ENCODE assay signal across 16 cellular contexts in genomic region chr10:33052915-33053810, GRCh38.
DNase-seq lines count a peak whose midpoint lies in the region; ATAC-seq and TF ChIP-seq lines count a peak whose summit lies in the region.
"Had no signal": no experiment of that assay in that cellular context is flagged by ENCODE, and none has a peak within 500 bp of the region (broad histone marks: within the 10 kb centered on the region; RNA-seq: fewer than 3 reads in every experiment).

No MANE protein-coding gene starts in this region.

- H3K9me3 Mint-ChIP-seq in CD4-positive, CD25-positive, alpha-beta regulatory T cell = peaks cover 0 to 7% (median 3%) of the 10 kb centered on the region in 7 donors
- H3K9me3 Mint-ChIP-seq in CD4-positive, alpha-beta T cell = no peaks in the 10 kb centered on the region
- no peaks in the 10 kb centered on the region for H3K9me3 Mint-ChIP-seq in effector memory CD8-positive, alpha-beta T cell
- H3K9me3 Mint-ChIP-seq: T-cell had no signal

- no peaks in the 10 kb centered on the region for H3F3A ChIP-seq in PC-3 (ENCODE audit: low read length, unreplicated experiment)

- no peaks in the 10 kb centered on the region for H3K9me2 ChIP-seq in PC-3 (replicated peaks; ENCODE audit: low read length)

- H3K9ac ChIP-seq in PC-3 (ENCODE audit: low read length) = no peak overlapping the region

- H3K4me1 ChIP-seq in CD4-positive, CD25-positive, alpha-beta regulatory T cell (ENCODE audit: control insufficient read depth, insufficient read depth, low read length, poor library complexity, severe bottlenecking) = peaks cover 5% of the 10 kb centered on the region
- peaks cover 11% of the 10 kb centered on the region for H3K4me1 ChIP-seq in PC-3 (ENCODE audit: insufficient read depth, low read length)

- no peak for TF ChIP-seq CTCF in CD4-positive, alpha-beta T cell (IDR thresholded peaks at IDR 0.05)
- TF ChIP-seq CTCF in PC-3 (conservative IDR thresholded peaks at IDR 0.05; ENCODE audit: low read depth, low read length) = no peak

- H3K4me1 Mint-ChIP-seq in CD4-positive, CD25-positive, alpha-beta regulatory T cell = peaks cover 6 to 44% (median 17%) of the 10 kb centered on the region in 4 donors
- H3K4me1 Mint-ChIP-seq in CD4-positive, alpha-beta T cell (ENCODE audit: low read depth) = peaks cover 17% of the 10 kb centered on the region
- H3K4me1 Mint-ChIP-seq in effector memory CD8-positive, alpha-beta T cell (ENCODE audit: low read depth in 2 of 2) = peaks cover 19 to 28% of the 10 kb centered on the region in 2 donors

- H3K4me3 ChIP-seq in CD4-positive, CD25-positive, alpha-beta regulatory T cell (ENCODE audit: low read depth, low read length) = peak overlapping the region; percentile 38
- H3K4me3 ChIP-seq in PC-3 (ENCODE audit: low read length) = no peak overlapping the region
- H3K4me3 ChIP-seq: GM12878, SK-N-MC had no signal

- H4K20me1 ChIP-seq in PC-3 (ENCODE audit: low read length) = no peaks in the 10 kb centered on the region

- POLR2A ChIA-PET in CD4-positive, alpha-beta T cell (lab: Charles Lee) = interaction anchor here (0.6 to 1.5 kb wide), 2 partner anchors 41 to 62 kb away, joined by 3 to 4 read pairs; no protein-coding TSS in a partner anchor
- POLR2A ChIA-PET in PC-3 (lab: Charles Lee; ENCODE audit: unreplicated experiment) = interaction anchor here (0.5 to 0.6 kb wide), 2 partner anchors 21 to 357 kb away, joined by 4 to 10 read pairs; no protein-coding TSS in a partner anchor

- no peaks in the 10 kb centered on the region for H3K36me3 ChIP-seq in CD4-positive, CD25-positive, alpha-beta regulatory T cell (ENCODE audit: control insufficient read depth, insufficient read depth, low read length)
- H3K36me3 ChIP-seq in PC-3 (ENCODE audit: low read depth, low read length) = no peaks in the 10 kb centered on the region

- CTCF ChIA-PET in CD4-positive, alpha-beta T cell (lab: Charles Lee) = interaction anchor here (0.9 to 1.2 kb wide), 2 partner anchors 44 to 103 kb away, joined by 3 read pairs; no protein-coding TSS in a partner anchor
- CTCF ChIA-PET in PC-3 (lab: Charles Lee) = no interaction called here

- H3K27me3 ChIP-seq in CD4-positive, CD25-positive, alpha-beta regulatory T cell (ENCODE audit: control insufficient read depth, insufficient read depth, low read length) = no peaks in the 10 kb centered on the region
- H3K27me3 ChIP-seq in CD4-positive, alpha-beta T cell (ENCODE audit: control insufficient read depth, insufficient read depth, low read length) = no peaks in the 10 kb centered on the region
- no peaks in the 10 kb centered on the region for H3K27me3 ChIP-seq in PC-3 (ENCODE audit: low read length)

- H3K9me3 ChIP-seq in CD4-positive, CD25-positive, alpha-beta regulatory T cell (ENCODE audit: control insufficient read depth in 2 of 2, low read length in 2 of 2) = no peaks in the 10 kb centered on the region
- no peaks in the 10 kb centered on the region for H3K9me3 ChIP-seq in CD4-positive, alpha-beta T cell (ENCODE audit: control insufficient read depth, low read length)
- H3K9me3 ChIP-seq in PC-3 (ENCODE audit: low read length) = no peaks in the 10 kb centered on the region

- DNase-seq in CD4-positive, CD25-positive, alpha-beta regulatory T cell = no peak
- no peak for DNase-seq in CD4-positive, alpha-beta T cell
- DNase-seq in PC-3 (peak; percentile 50), HUDEP-2 (lab: John Stamatoyannopoulos, UW; ENCODE audit: unreplicated experiment in 76 of 76) (no peak), NCI-H2171 (lab: John Stamatoyannopoulos, UW) (no peak), CD1c-positive myeloid dendritic cell (ENCODE audit: extremely low spot score) (no peak)
- no peak for DNase-seq in effector memory CD8-positive, alpha-beta T cell
- DNase-seq: AML-193, Karpas-422, NCI-H1930, Right ventricle myocardium superior, T-cell had no signal

- H3K4me2 ChIP-seq in PC-3 (ENCODE audit: low read length) = peak overlapping the region; percentile 7

- ATAC-seq in CD4-positive, CD25-positive, alpha-beta regulatory T cell (ENCODE audit: low read depth in 2 of 2) = no peak
- no peak for ATAC-seq in CD4-positive, alpha-beta T cell (ENCODE audit: poor library complexity)
- peak; percentile 87 for ATAC-seq in PC-3
- ATAC-seq in effector memory CD8-positive, alpha-beta T cell (replicated peaks) = no peak
- ATAC-seq in HG02852 (IDR thresholded peaks at IDR 0.05; ENCODE audit: unreplicated experiment) = no peak
- ATAC-seq: GM12878, T-cell had no signal

- intact Hi-C loops in CD4-positive, alpha-beta T cell (cut with DNase I, micrococcal nuclease) = loop anchor here in 1 of 2 experiments (5.0 kb wide), 1 partner anchor 54 kb away; no protein-coding TSS in a partner anchor
- intact Hi-C loops in PC-3 (cut with micrococcal nuclease) = no loop called here

- peaks cover 16% of the 10 kb centered on the region for H3K36me3 Mint-ChIP-seq in CD4-positive, CD25-positive, alpha-beta regulatory T cell
- peaks cover 4% of the 10 kb centered on the region for H3K36me3 Mint-ChIP-seq in CD4-positive, alpha-beta T cell (ENCODE audit: low read depth)
- peaks cover 4% of the 10 kb centered on the region for H3K36me3 Mint-ChIP-seq in effector memory CD8-positive, alpha-beta T cell (ENCODE audit: insufficient read depth)

- H3K79me2 ChIP-seq in PC-3 (ENCODE audit: low read length) = no peaks in the 10 kb centered on the region

- peak overlapping the region; percentile 63 to 82 (median 82) for H3K27ac Mint-ChIP-seq in CD4-positive, CD25-positive, alpha-beta regulatory T cell
- no peak overlapping the region for H3K27ac Mint-ChIP-seq in CD4-positive, alpha-beta T cell
- H3K27ac Mint-ChIP-seq in effector memory CD8-positive, alpha-beta T cell = peak overlapping the region; percentile 29 to 57

- H3K27ac ChIP-seq in CD4-positive, CD25-positive, alpha-beta regulatory T cell (ENCODE audit: insufficient read depth, low read length, poor library complexity, severe bottlenecking) = no peak overlapping the region
- H3K27ac ChIP-seq in CD4-positive, alpha-beta T cell (ENCODE audit: low read depth, low read length) = no peak overlapping the region
- H3K27ac ChIP-seq in PC-3 (ENCODE audit: low read length) = no peak overlapping the region
- H3K27ac ChIP-seq: C4-2B, SK-N-MC had no signal

- H3K4me3 Mint-ChIP-seq in CD4-positive, CD25-positive, alpha-beta regulatory T cell = peak overlapping the region; percentile 84 to 98 (median 90)
- H3K4me3 Mint-ChIP-seq in CD4-positive, alpha-beta T cell = peak overlapping the region; percentile 4
- H3K4me3 Mint-ChIP-seq in effector memory CD8-positive, alpha-beta T cell = no peak overlapping the region

- BruUV-seq in PC-3 (replicated peaks; lab: Mats Ljungman, UMichigan) = no TSS peak

- no peaks in the 10 kb centered on the region for H3K27me3 Mint-ChIP-seq in CD4-positive, CD25-positive, alpha-beta regulatory T cell
- no peaks in the 10 kb centered on the region for H3K27me3 Mint-ChIP-seq in CD4-positive, alpha-beta T cell
- H3K27me3 Mint-ChIP-seq in effector memory CD8-positive, alpha-beta T cell = no peaks in the 10 kb centered on the region

- H2AFZ ChIP-seq in PC-3 (ENCODE audit: low read length) = no peak overlapping the region

Comparison
In these comparisons a context has a peak if more than half of its experiments do, and no peak if none do; other contexts are left out.
1. H3K4me3 Mint-ChIP-seq: peak in CD4-positive, CD25-positive, alpha-beta regulatory T cell (4 of 4) and CD4-positive, alpha-beta T cell (single experiment); none in effector memory CD8-positive, alpha-beta T cell (0 of 2).